In genomic region chr3:113873293-113873692, GRCh38 we compare ENCODE assay signal across 6 cellular contexts. TPM values are rescaled to one million over a fixed set of nuclear protein-coding genes. Genes with fewer than 3 reads are reported as not detected.
"Had no signal": no experiment of that assay in that cellular context is flagged by ENCODE, and none has a peak within 500 bp of the region (broad histone marks: within the 10 kb centered on the region; RNA-seq: fewer than 3 reads in every experiment).

No MANE protein-coding gene starts in this region.

- H3K27ac ChIP-seq: HL-60 had no signal

- DNase-seq: H9, HCEC 1CT, IMR-90 had no signal

- H3K4me3 ChIP-seq: GM23338, K562 had no signal

- H3K27ac Mint-ChIP-seq: GM23338, H9 had no signal

- ATAC-seq: GM23338, K562 had no signal

- H3K4me1 Mint-ChIP-seq: GM23338, H9 had no signal

- H3K4me3 Mint-ChIP-seq: GM23338, H9 had no signal

- H3K9me3 Mint-ChIP-seq: GM23338, H9 had no signal

RNA-seq across cellular contexts. Expression of gene GRAMD1C, which starts 34.7 kb away (rescaled TPM):
- total RNA-seq: K562 had no signal
- polyA plus RNA-seq: K562 had no signal
